In genomic region chr7:127251458-127252379, GRCh38 we compare ENCODE assay signal across 8 cellular contexts. TPM values are rescaled to one million over a fixed set of nuclear protein-coding genes. Genes with fewer than 3 reads are reported as not detected.
DNase-seq lines count a peak whose midpoint lies in the region; ATAC-seq and TF ChIP-seq lines count a peak whose summit lies in the region.

No MANE protein-coding gene starts in this region.

- TF ChIP-seq CTCF in KMS-11 (conservative IDR thresholded peaks at IDR 0.05; ENCODE audit: low read depth, low read length) (no peak), stomach (IDR thresholded peaks at IDR 0.05) (no peak)

- no peaks in the 10 kb centered on the region for H4K20me1 ChIP-seq in KMS-11 (ENCODE audit: insufficient read depth)

- WGBS in stomach, 5 donors: 0 to 1% (median 1%) methylated on average over 15 to 81 of the region's 81 CpGs

- H3K4me1 ChIP-seq in KMS-11 (ENCODE audit: low read depth, poor library complexity, severe bottlenecking): peaks cover 4% of the 10 kb centered on the region
- H3K4me1 ChIP-seq in stomach: peaks cover 21 to 36% (median 31%) of the 10 kb centered on the region in 4 donors

- H3K27me3 ChIP-seq in KMS-11 (ENCODE audit: insufficient read depth, low read depth) (peaks cover 8% of the 10 kb centered on the region; the same call in 1 of the 2 replicates), stomach (peaks cover 0 to 86% (median 52%) of the 10 kb centered on the region in 3 donors)

- peak; percentile 10 for DNase-seq in astrocyte of the hippocampus (ENCODE audit: low read depth, low spot score)
- peak; percentile 41 to 43 for DNase-seq in left colon
- DNase-seq in stomach: no peak
- no peak for DNase-seq in UCSD-AML1 (lab: John Stamatoyannopoulos, UW; ENCODE audit: unreplicated experiment)

- H3K27ac ChIP-seq in KMS-11 (no peak overlapping the region), stomach (no peak overlapping the region)

- H3K4me3 ChIP-seq in GM08714 (ENCODE audit: low read length) (peak overlapping the region; percentile 53; the same call in 1 of the 2 replicates), KMS-11 (IDR thresholded peaks at IDR 0.05; ENCODE audit: insufficient read depth, low read depth, low read length) (no peak overlapping the region), stomach (peak overlapping the region; percentile 60 to 95 (median 74))

- no peaks in the 10 kb centered on the region for H3K79me2 ChIP-seq in KMS-11 (ENCODE audit: insufficient read depth, low read depth)

- H2AFZ ChIP-seq in KMS-11 (ENCODE audit: low read depth): peak overlapping the region; percentile 100

- peak overlapping the region; percentile 1; the same call in 1 of the 2 replicates for H3K9ac ChIP-seq in KMS-11

- H3K36me3 ChIP-seq in KMS-11 (ENCODE audit: insufficient read depth) (no peaks in the 10 kb centered on the region), stomach (no peaks in the 10 kb centered on the region)

- intact Hi-C loops in left colon (cut with DNase I, micrococcal nuclease): no loop called here
- intact Hi-C loops in stomach (cut with DNase I; ENCODE audit: low total_unique reads): no loop called here

- peak overlapping the region; percentile 98 for H3K4me2 ChIP-seq in KMS-11

- TF ChIP-seq POLR2A in stomach (IDR thresholded peaks at IDR 0.05): no peak

- peak; percentile 38 for ATAC-seq in left colon
- ATAC-seq in HG03342 (IDR thresholded peaks at IDR 0.05; ENCODE audit: unreplicated experiment): no peak
- ATAC-seq in HG02973 (IDR thresholded peaks at IDR 0.05; ENCODE audit: unreplicated experiment): no peak

- TF ChIP-seq EP300 in stomach (IDR thresholded peaks at IDR 0.05): no peak

- H3K9me3 ChIP-seq in stomach: no peaks in the 10 kb centered on the region

RNA-seq across cellular contexts. Expression of gene GRM8, which starts 1.0 kb away (rescaled TPM):
- total RNA-seq in left colon: 1 to 10 TPM; 3.3 to 5.1 TPM
- 1 to 10 TPM in 2 of 5 donors, not detected in 3; 2.3 to 2.8 TPM for total RNA-seq in stomach
- under 1 TPM in 2 of 3 donors, not detected in 1; 0.25 to 0.31 TPM for polyA plus RNA-seq in stomach

Comparison
In these comparisons a context has a peak if more than half of its experiments do, and no peak if none do; other contexts are left out.
1. DNase-seq: peak in astrocyte of the hippocampus (single experiment) and left colon (2 of 2); none in stomach (single experiment) and UCSD-AML1 (single experiment).